In the genomic region with DNA sequence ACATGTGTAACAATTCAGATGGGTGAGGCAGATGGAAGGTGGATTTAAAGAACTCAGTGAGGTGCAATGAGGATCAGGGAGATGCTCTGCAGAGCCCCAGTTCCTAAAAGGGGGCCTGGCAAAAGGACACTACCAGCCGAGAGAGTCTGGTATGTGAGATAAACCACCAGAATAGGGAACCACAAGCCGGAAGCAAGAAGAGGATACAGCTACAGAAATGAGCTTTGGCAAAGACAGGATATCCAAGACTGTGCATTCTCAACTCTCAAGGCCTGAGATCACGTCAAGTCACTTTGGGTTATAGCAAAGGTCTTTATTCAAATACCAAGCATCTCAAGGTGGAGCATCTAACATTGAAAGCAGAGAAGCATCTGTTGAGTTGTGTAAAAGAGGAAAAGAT, we compare ENCODE assay signal across 12 cellular contexts.
DNase-seq lines count a peak whose midpoint lies in the region; ATAC-seq and TF ChIP-seq lines count a peak whose summit lies in the region.
"Had no signal": no experiment of that assay in that cellular context is flagged by ENCODE, and none has a peak within 500 bp of the region (broad histone marks: within the 10 kb centered on the region; RNA-seq: fewer than 3 reads in every experiment).

No MANE protein-coding gene starts in this region.

- H3K9me3 Mint-ChIP-seq in activated CD4-positive, alpha-beta T cell treated with anti-CD3 and anti-CD28 coated beads, Interleukin-2, amount 10 ng/mL, durations not matched to agents 7 days and 5 days, result no peaks in the 10 kb centered on the region

- TF ChIP-seq RAD21 in SK-N-SH (IDR thresholded peaks at IDR 0.05; ENCODE audit: low read length), result no peak

- no peaks in the 10 kb centered on the region for H3K79me2 ChIP-seq in SK-N-SH (ENCODE audit: insufficient read depth)
- H3K79me2 ChIP-seq: hepatocyte had no signal

- H3K9me2 ChIP-seq in SK-N-SH, result no peaks in the 10 kb centered on the region

- no peak overlapping the region for H3K4me2 ChIP-seq in SK-N-SH
- H3K4me2 ChIP-seq: hepatocyte had no signal

- H3K36me3 ChIP-seq in neutrophil (no peaks in the 10 kb centered on the region), SK-N-SH (replicated peaks in 1 of 2; ENCODE audit: control insufficient read depth in 1 of 2, insufficient read depth in 2 of 2, low read length in 1 of 2) (no peaks in the 10 kb centered on the region)

- H3K9me3 ChIP-seq in neutrophil (no peaks in the 10 kb centered on the region), SK-N-SH (no peaks in the 10 kb centered on the region)

- POLR2A ChIA-PET in activated CD4-positive, alpha-beta T cell treated with anti-CD3 and anti-CD28 coated beads, Interleukin-2, amount 10 ng/mL, durations not matched to agents 7 days and 5 days (lab: Charles Lee), result no interaction called here
- POLR2A ChIA-PET in SK-N-SH (lab: Yijun Ruan, JAX), result no interaction called here

- H3K27me3 ChIP-seq in neutrophil (no peaks in the 10 kb centered on the region), SK-N-SH (ENCODE audit: insufficient read depth) (no peaks in the 10 kb centered on the region)
- H3K27me3 ChIP-seq: hepatocyte had no signal

- no peak overlapping the region for H3K9ac ChIP-seq in SK-N-SH

- no peak overlapping the region for H3K4me3 Mint-ChIP-seq in activated CD4-positive, alpha-beta T cell treated with anti-CD3 and anti-CD28 coated beads, Interleukin-2, amount 10 ng/mL, durations not matched to agents 7 days and 5 days

- H3F3A ChIP-seq in SK-N-SH (replicated peaks; ENCODE audit: insufficient read depth), result peaks cover 6% of the 10 kb centered on the region

- WGBS in SK-N-SH (ENCODE audit: low lambda C conversion rate), result 90% methylated on average over 3 of the region's 3 CpGs

- H3K4me3 ChIP-seq in neutrophil (ENCODE audit: low read depth in 1 of 2, low read length in 1 of 2) (no peak overlapping the region), SK-N-SH (ENCODE audit: low read depth in 2 of 2, low read length in 1 of 2) (no peak overlapping the region)
- H3K4me3 ChIP-seq: hepatocyte had no signal

- peak; percentile 69 for ATAC-seq in HG02840 (IDR thresholded peaks at IDR 0.05; ENCODE audit: low FRiP score, unreplicated experiment)

- no peaks in the 10 kb centered on the region for H4K20me1 ChIP-seq in SK-N-SH (ENCODE audit: insufficient read depth)

- H3K4me1 ChIP-seq in neutrophil (ENCODE audit: control insufficient read depth in 1 of 2, insufficient read depth in 1 of 2, low read depth in 1 of 2, low read length in 1 of 2), result peaks cover 11 to 15% of the 10 kb centered on the region in 2 experiments
- no peaks in the 10 kb centered on the region for H3K4me1 ChIP-seq in SK-N-SH (ENCODE audit: control insufficient read depth in 1 of 2, insufficient read depth in 2 of 2, low read depth in 1 of 2, low read length in 1 of 2)

- CTCF ChIA-PET in activated CD4-positive, alpha-beta T cell treated with anti-CD3 and anti-CD28 coated beads, Interleukin-2, amount 10 ng/mL, durations not matched to agents 7 days and 5 days (lab: Charles Lee), result interaction anchor here (1.2 kb wide), 1 partner anchor 10 kb away, joined by 4 read pairs; no protein-coding TSS in a partner anchor
- CTCF ChIA-PET in SK-N-SH (lab: Yijun Ruan, JAX), result no interaction called here

- no peak overlapping the region for H3K27ac Mint-ChIP-seq in activated CD4-positive, alpha-beta T cell treated with anti-CD3 and anti-CD28 coated beads, Interleukin-2, amount 10 ng/mL, durations not matched to agents 7 days and 5 days

- peak overlapping the region; percentile 49 for H3K27ac ChIP-seq in neutrophil
- H3K27ac ChIP-seq in SK-N-SH (ENCODE audit: low read depth in 2 of 2, low read length in 1 of 2), result no peak overlapping the region
- H3K27ac ChIP-seq: hepatocyte had no signal

- H3K36me3 Mint-ChIP-seq in activated CD4-positive, alpha-beta T cell treated with anti-CD3 and anti-CD28 coated beads, Interleukin-2, amount 10 ng/mL, durations not matched to agents 7 days and 5 days (ENCODE audit: low read depth), result peaks cover 27% of the 10 kb centered on the region

- no peaks in the 10 kb centered on the region for H3K27me3 Mint-ChIP-seq in activated CD4-positive, alpha-beta T cell treated with anti-CD3 and anti-CD28 coated beads, Interleukin-2, amount 10 ng/mL, durations not matched to agents 7 days and 5 days

- no peak for TF ChIP-seq EP300 in SK-N-SH (IDR thresholded peaks at IDR 0.05; ENCODE audit: borderline replicate concordance in 1 of 2, low read depth in 1 of 2, low read length in 1 of 2)

- H3K4me1 Mint-ChIP-seq in activated CD4-positive, alpha-beta T cell treated with anti-CD3 and anti-CD28 coated beads, Interleukin-2, amount 10 ng/mL, durations not matched to agents 7 days and 5 days, result peaks cover 27% of the 10 kb centered on the region

- TF ChIP-seq CTCF in neutrophil (IDR thresholded peaks at IDR 0.05) (no peak), SK-N-SH (IDR thresholded peaks at IDR 0.05) (no peak)

- no peak overlapping the region for H2AFZ ChIP-seq in SK-N-SH (ENCODE audit: low read depth)
- H2AFZ ChIP-seq: hepatocyte had no signal

- peak; percentile 34 for DNase-seq in activated CD4-positive, alpha-beta T cell treated with anti-CD3 and anti-CD28 coated beads, Interleukin-2, amount 10 ng/mL, durations not matched to agents 7 days and 5 days
- no peak for DNase-seq in activated CD4-positive, alpha-beta T cell treated with anti-CD3 and anti-CD28 coated beads, Interleukin-2, amount 50 U/mL, for 48 hours
- peak; percentile 86 for DNase-seq in MV-4-11 (lab: John Stamatoyannopoulos, UW)
- no peak for DNase-seq in HuH-7 (ENCODE audit: low spot score)
- no peak for DNase-seq in SK-N-SH
- DNase-seq in mucosa of gallbladder (ENCODE audit: low spot score), result no peak
- DNase-seq: activated CD4-positive, alpha-beta T cell treated with anti-CD3 and anti-CD28 coated beads for 1 hour; NCI-H526; nucleus accumbens had no signal

TF ChIP-seq in SK-N-SH, 30 proteins besides CTCF, POLR2A, EP300 and RAD21:
- TF ChIP-seq SMC3 (IDR thresholded peaks at IDR 0.05; ENCODE audit: low read depth, low read length) (no peak), TCF12 (IDR thresholded peaks at IDR 0.05) (no peak), RCOR1 (IDR thresholded peaks at IDR 0.05; ENCODE audit: low read length) (no peak), TEAD4 (IDR thresholded peaks at IDR 0.05; ENCODE audit: borderline replicate concordance, insufficient read depth) (no peak), TAF1 (IDR thresholded peaks at IDR 0.05; ENCODE audit: borderline replicate concordance, low read depth, low read length) (no peak), RXRA (IDR thresholded peaks at IDR 0.05; ENCODE audit: borderline replicate concordance, low read depth) (no peak), FOXJ3 (CRISPR knock-in tag; IDR thresholded peaks at IDR 0.05) (no peak), JUND (IDR thresholded peaks at IDR 0.05) (no peak)
- TF ChIP-seq, protein P1, sequence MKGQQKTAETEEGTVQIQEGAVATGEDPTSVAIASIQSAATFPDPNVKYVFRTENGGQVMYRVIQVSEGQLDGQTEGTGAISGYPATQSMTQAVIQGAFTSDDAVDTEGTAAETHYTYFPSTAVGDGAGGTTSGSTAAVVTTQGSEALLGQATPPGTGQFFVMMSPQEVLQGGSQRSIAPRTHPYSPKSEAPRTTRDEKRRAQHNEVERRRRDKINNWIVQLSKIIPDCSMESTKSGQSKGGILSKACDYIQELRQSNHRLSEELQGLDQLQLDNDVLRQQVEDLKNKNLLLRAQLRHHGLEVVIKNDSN (IDR thresholded peaks at IDR 0.05; ENCODE audit: borderline replicate concordance, low read depth), result no peak

Comparison
In these comparisons a context has a peak if more than half of its experiments do, and no peak if none do; other contexts are left out.
1. DNase-seq: peak in activated CD4-positive, alpha-beta T cell treated with anti-CD3 and anti-CD28 coated beads, Interleukin-2, amount 10 ng/mL, durations not matched to agents 7 days and 5 days (single experiment) and MV-4-11 (single experiment); none in activated CD4-positive, alpha-beta T cell treated with anti-CD3 and anti-CD28 coated beads, Interleukin-2, amount 50 U/mL, for 48 hours (0 of 2), HuH-7 (single experiment), SK-N-SH (single experiment) and mucosa of gallbladder (single experiment).